In the genomic region with DNA sequence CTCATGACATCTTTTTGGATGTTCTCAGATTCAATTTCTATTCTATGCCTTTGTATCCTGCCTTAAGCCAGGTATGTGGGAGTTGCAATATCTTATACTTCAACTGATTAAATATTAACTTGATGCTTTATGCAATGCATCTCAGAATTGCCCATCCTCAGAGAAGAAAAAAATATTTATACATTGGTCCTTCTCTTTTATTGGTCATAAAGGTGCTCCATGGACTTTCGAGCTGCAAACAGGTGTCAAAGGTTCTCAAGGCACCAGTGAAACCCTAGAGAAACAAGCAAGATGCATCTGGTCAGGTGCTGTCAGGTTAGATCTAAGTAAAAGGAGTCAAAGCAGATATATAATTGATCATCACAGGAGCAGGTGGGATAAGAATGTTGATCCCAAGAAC, we compare ENCODE assay signal across 22 cellular contexts.
"Had no signal": no experiment of that assay in that cellular context is flagged by ENCODE, and none has a peak within 500 bp of the region (broad histone marks: within the 10 kb centered on the region; RNA-seq: fewer than 3 reads in every experiment).

No MANE protein-coding gene starts in this region.

- H3K36me3 ChIP-seq: esophagus muscularis mucosa, gastroesophageal sphincter, heart left ventricle, left lung, lower lobe of right lung had no signal

- H3K79me2 ChIP-seq: hepatocyte had no signal

- DNase-seq: dermis blood vessel endothelial cell; dorsolateral prefrontal cortex; effector CD4-positive, alpha-beta T cell; effector memory CD4-positive, alpha-beta T cell; foreskin keratinocyte; heart left ventricle; hypothalamus; immature natural killer cell; islet precursor cell; kidney; kidney glomerular epithelial cell; left lung; left ventricle myocardium superior; lower lobe of right lung; mesenchymal stem cell; naive B cell had no signal

- H3K4me2 ChIP-seq: hepatocyte had no signal

- H3K27ac ChIP-seq: coronary artery, dorsolateral prefrontal cortex, esophagus muscularis mucosa, foreskin keratinocyte, gastroesophageal sphincter, heart left ventricle, hepatocyte, left lung, lower lobe of right lung had no signal

- H3K4me3 ChIP-seq: coronary artery, dorsolateral prefrontal cortex, esophagus muscularis mucosa, gastroesophageal sphincter, heart left ventricle, hepatocyte, left lung, lower lobe of right lung had no signal

- FAIRE-seq: endothelial cell of umbilical vein, frontal cortex, kidney had no signal

- H3K4me1 ChIP-seq: esophagus muscularis mucosa, foreskin keratinocyte, gastroesophageal sphincter, heart left ventricle, left lung, lower lobe of right lung had no signal

- H3K9me3 ChIP-seq: esophagus muscularis mucosa, gastroesophageal sphincter, heart left ventricle, lower lobe of right lung had no signal

- H2AFZ ChIP-seq: hepatocyte had no signal

- H3K27me3 ChIP-seq: esophagus muscularis mucosa, foreskin keratinocyte, gastroesophageal sphincter, heart left ventricle, hepatocyte, left lung had no signal

- ATAC-seq: foreskin keratinocyte, gastroesophageal sphincter, heart left ventricle, left lung, left ventricle myocardium superior, lower lobe of right lung had no signal
